In genomic region chr1:62687903-62688686, GRCh38 we compare ENCODE assay signal across 8 cellular contexts. TPM values are rescaled to one million over a fixed set of nuclear protein-coding genes. Genes with fewer than 3 reads are reported as not detected.
DNase-seq lines count a peak whose midpoint lies in the region; ATAC-seq and TF ChIP-seq lines count a peak whose summit lies in the region.

Gene DOCK7, minus strand, starts transcription at chr1:62688386. Its CDS starts 122 bp downstream, at chr1:62688264.

- ATAC-seq in GM19035 (IDR thresholded peaks at IDR 0.05; ENCODE audit: unreplicated experiment) (peak; percentile 76), HG03159 (IDR thresholded peaks at IDR 0.05; ENCODE audit: unreplicated experiment) (peak; percentile 64), left lung (peak; percentile 95)

- CTCF ChIA-PET in BJ (lab: Yijun Ruan, JAX): interaction anchor here (1.0 to 1.4 kb wide), 2 partner anchors 10 to 59 kb away, joined by 3 to 4 read pairs; no protein-coding TSS in a partner anchor

- H3K27me3 ChIP-seq in BJ (ENCODE audit: control insufficient read depth, insufficient read depth, low read length) (no peaks in the 10 kb centered on the region), duodenal mucosa (ENCODE audit: control insufficient read depth in 1 of 2, insufficient read depth in 2 of 2, low read length in 2 of 2) (no peaks in the 10 kb centered on the region), left lung (no peaks in the 10 kb centered on the region)

- H3K27ac ChIP-seq in duodenal mucosa (ENCODE audit: low read depth, low read length) (peak within 1 kb of the TSS; percentile 69), left lung (peak within 1 kb of the TSS; percentile 71 to 85)

- peak within 1 kb of the TSS; percentile 75 for H3K4me3 ChIP-seq in BJ (ENCODE audit: low read depth, low read length)
- H3K4me3 ChIP-seq in duodenal mucosa (ENCODE audit: low read depth in 1 of 2, low read length in 2 of 2): peak within 1 kb of the TSS; percentile 87 to 96
- peak within 1 kb of the TSS; percentile 65 to 84 for H3K4me3 ChIP-seq in left lung

- no peak for DNase-seq in BJ (ENCODE audit: low read depth)
- peak; percentile 72 for DNase-seq in NCI-H460 (ENCODE audit: extremely low read depth, low read depth)
- DNase-seq in activated CD4-positive, alpha-beta T cell treated with anti-CD3 and anti-CD28 coated beads, Interleukin-2, amount 50 U/mL, for 4 hours: peak; percentile 18 to 24
- peak; percentile 85 to 93 for DNase-seq in left lung
- DNase-seq in stimulated activated CD4-positive, alpha-beta T cell treated with anti-CD3 and anti-CD28 coated beads, Interleukin-2, amount 100 ng/mL, for 48 hours: peak; percentile 44 to 48

- intact Hi-C loops in left lung (cut with DNase I): no loop called here

- H3K9ac ChIP-seq in duodenal mucosa (ENCODE audit: low read depth in 1 of 2, low read length in 2 of 2): peak within 1 kb of the TSS; percentile 77 to 94

- H3K36me3 ChIP-seq in BJ (ENCODE audit: control insufficient read depth, insufficient read depth, low read length) (no peaks in the 10 kb centered on the region), duodenal mucosa (ENCODE audit: control insufficient read depth in 1 of 2, insufficient read depth in 2 of 2, low read length in 2 of 2) (no peaks in the 10 kb centered on the region), left lung (no peaks in the 10 kb centered on the region)

- H3K9me3 ChIP-seq in duodenal mucosa (ENCODE audit: control insufficient read depth in 1 of 2, low read length in 2 of 2): no peaks in the 10 kb centered on the region
- H3K9me3 ChIP-seq in left lung: no peaks in the 10 kb centered on the region

- TF ChIP-seq CTCF in BJ (IDR thresholded peaks at IDR 0.05; ENCODE audit: insufficient read depth, low read depth, low read length) (no peak), left lung (IDR thresholded peaks at IDR 0.05) (no peak)

- H3K4me1 ChIP-seq in duodenal mucosa (ENCODE audit: control insufficient read depth in 1 of 2, insufficient read depth in 2 of 2, low read length in 2 of 2) (peaks cover 27 to 49% of the 10 kb centered on the region in 2 donors), left lung (peaks cover 11 to 33% of the 10 kb centered on the region in 2 donors)

- POLR2A ChIA-PET in BJ (lab: Charles Lee): no interaction called here

RNA-seq across cellular contexts. Expression of gene DOCK7, which starts in this region (rescaled TPM):
- 56.5 and 118 TPM in 2 replicates for polyA plus RNA-seq in BJ (2011; rRNA removed)
- polyA minus RNA-seq in BJ (2011; rRNA and poly(A)+ RNA removed): 92.9 and 105 TPM in 2 replicates
- total RNA-seq in NCI-H460 (2014; rRNA removed; shearing (Covaris generic)): 41.9 and 48.6 TPM in 2 replicates
- polyA plus RNA-seq in NCI-H460 (2014; cell fraction: nucleus; rRNA removed): 27.3 and 32.2 TPM in 2 replicates
- 10 to 100 TPM; 33.1 to 38.3 TPM for total RNA-seq in left lung
